ENCODE assay signal across 6 cellular contexts in genomic region chr11:3649374-3649773, GRCh38. TPM values are rescaled to one million over a fixed set of nuclear protein-coding genes. Genes with fewer than 3 reads are reported as not detected.
"Had no signal": no experiment of that assay in that cellular context is flagged by ENCODE, and none has a peak within 500 bp of the region (broad histone marks: within the 10 kb centered on the region; RNA-seq: fewer than 3 reads in every experiment).

No MANE protein-coding gene starts in this region.

RNA-seq across cellular contexts. Expression of gene ART1, which starts 4.4 kb away (rescaled TPM):
- total RNA-seq: GM23338, H1, H9, HepG2, HT-29 had no signal
- polyA plus RNA-seq: GM23338, H1, HepG2, IgD-negative memory B cell had no signal

RNA-seq across cellular contexts. Expression of gene ART5, which starts 7.6 kb away (rescaled TPM):
- total RNA-seq: HT-29 had no signal
- polyA plus RNA-seq: IgD-negative memory B cell had no signal
